16 cellular contexts compared by ENCODE assay signal in the genomic region with DNA sequence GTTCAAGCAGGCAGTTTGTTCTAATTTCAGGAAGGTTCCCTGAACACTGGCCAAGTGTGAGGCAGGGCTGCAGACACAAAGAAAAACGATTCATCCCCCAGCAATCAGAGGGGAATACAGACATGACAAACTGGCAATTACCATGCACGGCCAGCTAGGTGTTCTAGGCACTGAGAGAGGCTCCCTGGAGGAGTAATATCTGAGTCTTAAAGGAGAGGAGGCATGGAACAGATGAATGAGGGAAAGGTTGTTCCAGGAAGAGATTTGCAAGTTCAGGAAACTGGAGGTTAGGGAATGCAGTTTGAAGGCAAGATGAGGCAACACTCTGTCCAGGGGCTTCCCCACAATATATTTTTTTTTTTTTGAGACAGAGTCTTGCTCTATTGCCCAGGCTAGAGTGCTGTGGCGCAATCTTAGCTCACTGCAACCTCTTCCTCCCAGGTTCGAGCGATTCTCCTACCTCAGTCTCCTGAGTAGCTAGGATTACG. TPM values are rescaled to one million over a fixed set of nuclear protein-coding genes. Genes with fewer than 3 reads are reported as not detected.
DNase-seq lines count a peak whose midpoint lies in the region; ATAC-seq, FAIRE-seq and TF ChIP-seq lines count a peak whose summit lies in the region.
"Had no signal": no experiment of that assay in that cellular context is flagged by ENCODE, and none has a peak within 500 bp of the region (broad histone marks: within the 10 kb centered on the region; RNA-seq: fewer than 3 reads in every experiment).

No MANE protein-coding gene starts in this region.

- H2AFZ ChIP-seq in OCI-LY7 (ENCODE audit: low read length): no peak overlapping the region

- intact Hi-C loops in OCI-LY7 (cut with micrococcal nuclease; ENCODE audit: unreplicated experiment): no loop called here
- intact Hi-C loops in gastrocnemius medialis (cut with DNase I; ENCODE audit: low total_unique reads): no loop called here

- no peaks in the 10 kb centered on the region for H3K9me2 ChIP-seq in OCI-LY7 (ENCODE audit: insufficient read depth, low read length)

- FAIRE-seq in HTR-8/SVneo (lab: Jason Lieb, UNC): no peak
- FAIRE-seq: D721Med, H1 had no signal

- peak overlapping the region; percentile 39; the same call in 1 of the 2 replicates for H3K4me2 ChIP-seq in OCI-LY7 (ENCODE audit: low read length)

- peaks cover 39% of the 10 kb centered on the region for H3K4me1 ChIP-seq in OCI-LY7 (ENCODE audit: insufficient read depth, low read length, poor library complexity, severe bottlenecking)
- no peaks in the 10 kb centered on the region for H3K4me1 ChIP-seq in foreskin keratinocyte
- H3K4me1 ChIP-seq in gastrocnemius medialis: peaks cover 33 to 57% of the 10 kb centered on the region in 2 donors

- no peak for TF ChIP-seq CTCF in OCI-LY7 (conservative IDR thresholded peaks at IDR 0.05; ENCODE audit: low read length)
- TF ChIP-seq CTCF in foreskin keratinocyte (conservative IDR thresholded peaks at IDR 0.05): no peak
- no peak for TF ChIP-seq CTCF in gastrocnemius medialis (IDR thresholded peaks at IDR 0.05 in 4 of 5, conservative IDR thresholded peaks at IDR 0.05 in 1 of 5)

- in situ Hi-C loops in gastrocnemius medialis (cut with MboI; ENCODE audit: low sequenced_read_pairs in 4 of 4): no loop called here

- H3K79me2 ChIP-seq in OCI-LY7 (ENCODE audit: insufficient read depth, low read depth, low read length): peaks cover 6% of the 10 kb centered on the region; the same call in 1 of the 2 replicates

- BruUV-seq in OCI-LY7 (replicated peaks; lab: Mats Ljungman, UMichigan): no TSS peak

- CTCF ChIA-PET in OCI-LY7 (lab: Charles Lee; ENCODE audit: unreplicated experiment): interaction anchor here (0.6 kb wide), 2 partner anchors 195 to 467 kb away, joined by 3 read pairs; no protein-coding TSS in a partner anchor

- POLR2A ChIA-PET in OCI-LY7 (lab: Charles Lee): interaction anchor here (0.8 to 4.7 kb wide), 6 partner anchors 9 to 47 kb away, joined by 3 to 26 read pairs (median 5); no protein-coding TSS in a partner anchor

- no peak for TF ChIP-seq POLR2A in gastrocnemius medialis (IDR thresholded peaks at IDR 0.05)

- ATAC-seq in foreskin keratinocyte (peak; percentile 16), gastrocnemius medialis (no peak)
- ATAC-seq: lower lobe of right lung, T-cell had no signal

- H3K27ac ChIP-seq in OCI-LY7 (ENCODE audit: low read depth, low read length, poor library complexity, severe bottlenecking) (no peak overlapping the region), foreskin keratinocyte (no peak overlapping the region), gastrocnemius medialis (peak overlapping the region; percentile 41 to 69 (median 63))
- H3K27ac ChIP-seq: lower lobe of right lung had no signal

- H3K9me3 ChIP-seq in OCI-LY7 (ENCODE audit: low read length) (no peaks in the 10 kb centered on the region), gastrocnemius medialis (no peaks in the 10 kb centered on the region)
- H3K9me3 ChIP-seq: lower lobe of right lung had no signal

- DNase-seq in NCI-H1092 treated with DMSO at 0.1 percent for 48 hours (lab: John Stamatoyannopoulos, UW): peak; percentile 13
- DNase-seq in NCI-H1092 (lab: John Stamatoyannopoulos, UW): no peak
- DNase-seq in OCI-LY7 (ENCODE audit: low spot score): no peak
- DNase-seq in foreskin keratinocyte: no peak
- DNase-seq in gastrocnemius medialis: no peak
- no peak for DNase-seq in HTR-8/SVneo (ENCODE audit: insufficient read length, low spot score)
- no peak for DNase-seq in GM19238 (ENCODE audit: insufficient read length, low spot score)
- DNase-seq in NCI-H82 treated with DMSO at 0.1 percent for 48 hours (lab: John Stamatoyannopoulos, UW; ENCODE audit: unreplicated experiment): no peak
- DNase-seq: 8988T; activated CD4-positive, alpha-beta T cell treated with anti-CD3 and anti-CD28 coated beads for 48 hours; lower lobe of right lung; NCI-H1694; T-cell had no signal

- no peaks in the 10 kb centered on the region for H4K20me1 ChIP-seq in OCI-LY7 (ENCODE audit: insufficient read depth, low read length)

- H3K4me3 ChIP-seq in OCI-LY7 (ENCODE audit: low read depth, low read length, poor library complexity, severe bottlenecking) (no peak overlapping the region), gastrocnemius medialis (no peak overlapping the region)
- H3K4me3 ChIP-seq: lower lobe of right lung had no signal

- H3K36me3 ChIP-seq in OCI-LY7 (ENCODE audit: insufficient read depth, low read length) (peaks cover 4% of the 10 kb centered on the region; the same call in 1 of the 2 replicates), gastrocnemius medialis (no peaks in the 10 kb centered on the region)
- H3K36me3 ChIP-seq: lower lobe of right lung had no signal

- H3K27me3 ChIP-seq in foreskin keratinocyte: peaks cover 5% of the 10 kb centered on the region
- no peaks in the 10 kb centered on the region for H3K27me3 ChIP-seq in gastrocnemius medialis

RNA-seq across cellular contexts. Expression of a gene that starts 11.1 kb away (rescaled TPM):
- total RNA-seq in OCI-LY7 (2014; rRNA removed; shearing (Covaris generic)): 6.2 and 6.5 TPM in 2 replicates
- 12.9 and 17.6 TPM in 2 replicates for total RNA-seq in OCI-LY7 (2022)
- total RNA-seq in foreskin keratinocyte: 0.04 and 0.14 TPM in 2 replicates
- polyA plus RNA-seq in foreskin keratinocyte: 0.04 and 0.08 TPM in 2 replicates
- 100 to 1,000 TPM in 2 of 4 donors, 10 to 100 TPM in 2; 53.6 to 173 (median 106) TPM for total RNA-seq in gastrocnemius medialis
- polyA plus RNA-seq: BJ had no signal

RNA-seq across cellular contexts. Expression of a gene that starts 32.0 kb away (rescaled TPM):
- 2.2 and 2.4 TPM in 2 replicates for total RNA-seq in OCI-LY7 (2014; rRNA removed; shearing (Covaris generic))
- total RNA-seq in OCI-LY7 (2022): 4.8 and 7.0 TPM in 2 replicates
- total RNA-seq in foreskin keratinocyte: 7.0 and 8.1 TPM in 2 replicates
- 2.7 and 3.4 TPM in 2 replicates for polyA plus RNA-seq in foreskin keratinocyte
- 1 to 10 TPM; 1.6 to 6.8 (median 2.9) TPM for total RNA-seq in gastrocnemius medialis

RNA-seq across cellular contexts. Expression of a gene that starts 48.4 kb away (rescaled TPM):
- total RNA-seq in OCI-LY7 (2014; rRNA removed; shearing (Covaris generic)): 117 and 123 TPM in 2 replicates
- total RNA-seq in OCI-LY7 (2022) (243 and 265 TPM in 2 replicates), foreskin keratinocyte (26.4 and 27.5 TPM in 2 replicates), gastrocnemius medialis (10 to 100 TPM; 10.5 to 15.1 (median 14.6) TPM)
- polyA plus RNA-seq in foreskin keratinocyte: 14.0 and 14.9 TPM in 2 replicates

Comparison
In these comparisons a context has a peak if more than half of its experiments do, and no peak if none do; other contexts are left out.
1. H3K27ac ChIP-seq: peak in gastrocnemius medialis (4 of 4); none in OCI-LY7 (single experiment) and foreskin keratinocyte (single experiment).